ENCODE assay signal across 17 cellular contexts in genomic region chr18:50937183-50937582, GRCh38. TPM values are rescaled to one million over a fixed set of nuclear protein-coding genes. Genes with fewer than 3 reads are reported as not detected.
DNase-seq lines count a peak whose midpoint lies in the region; TF ChIP-seq lines count a peak whose summit lies in the region.
"Had no signal": no experiment of that assay in that cellular context is flagged by ENCODE, and none has a peak within 500 bp of the region (broad histone marks: within the 10 kb centered on the region; RNA-seq: fewer than 3 reads in every experiment).

No MANE protein-coding gene starts in this region.

- H3K4me1 Mint-ChIP-seq in T-helper 2 cell treated with Interferon-gamma antibody and Interleukin-4, amounts not matched to agents 5 μg/mL and 100 μg/mL, for 36 hours (ENCODE audit: low read depth): peaks cover 12% of the 10 kb centered on the region
- H3K4me1 Mint-ChIP-seq in MCF 10A (ENCODE audit: insufficient read depth, unreplicated experiment): no peaks in the 10 kb centered on the region
- H3K4me1 Mint-ChIP-seq in dendritic cell treated with granulocyte-macrophage colony-stimulating factor and Interleukin-4, amounts not matched to agents 40 ng/mL and 50 ng/mL, for 4 days (ENCODE audit: low read depth): peaks cover 22% of the 10 kb centered on the region
- H3K4me1 Mint-ChIP-seq in type B pancreatic cell (ENCODE audit: unreplicated experiment): no peaks in the 10 kb centered on the region
- H3K4me1 Mint-ChIP-seq in activated CD4-positive, alpha-beta memory T cell treated with anti-CD3 and anti-CD28 coated beads, Interleukin-2, amount 10 ng/mL, durations not matched to agents 7 days and 5 days: peaks cover 2% of the 10 kb centered on the region

- peak overlapping the region; percentile 60 for H3K27ac Mint-ChIP-seq in T-helper 2 cell treated with Interferon-gamma antibody and Interleukin-4, amounts not matched to agents 5 μg/mL and 100 μg/mL, for 36 hours
- peak overlapping the region; percentile 9 for H3K27ac Mint-ChIP-seq in MCF 10A (ENCODE audit: low read depth, unreplicated experiment)
- peak overlapping the region; percentile 41 for H3K27ac Mint-ChIP-seq in dendritic cell treated with granulocyte-macrophage colony-stimulating factor and Interleukin-4, amounts not matched to agents 40 ng/mL and 50 ng/mL, for 4 days
- peak overlapping the region; percentile 14 for H3K27ac Mint-ChIP-seq in type B pancreatic cell
- no peak overlapping the region for H3K27ac Mint-ChIP-seq in activated CD4-positive, alpha-beta memory T cell treated with anti-CD3 and anti-CD28 coated beads, Interleukin-2, amount 10 ng/mL, durations not matched to agents 7 days and 5 days

- H3K27me3 Mint-ChIP-seq in T-helper 2 cell treated with Interferon-gamma antibody and Interleukin-4, amounts not matched to agents 5 μg/mL and 100 μg/mL, for 36 hours (ENCODE audit: low read depth): no peaks in the 10 kb centered on the region
- no peaks in the 10 kb centered on the region for H3K27me3 Mint-ChIP-seq in MCF 10A (ENCODE audit: insufficient read depth, unreplicated experiment)
- H3K27me3 Mint-ChIP-seq in dendritic cell treated with granulocyte-macrophage colony-stimulating factor and Interleukin-4, amounts not matched to agents 40 ng/mL and 50 ng/mL, for 4 days: no peaks in the 10 kb centered on the region
- no peaks in the 10 kb centered on the region for H3K27me3 Mint-ChIP-seq in type B pancreatic cell
- no peaks in the 10 kb centered on the region for H3K27me3 Mint-ChIP-seq in activated CD4-positive, alpha-beta memory T cell treated with anti-CD3 and anti-CD28 coated beads, Interleukin-2, amount 10 ng/mL, durations not matched to agents 7 days and 5 days

- DNase-seq in T-helper 2 cell treated with Interferon-gamma antibody and Interleukin-4, amounts not matched to agents 5 μg/mL and 100 μg/mL, for 36 hours (ENCODE audit: low spot score): no peak
- DNase-seq in T-helper 2 cell: no peak
- DNase-seq in MCF 10A (ENCODE audit: unreplicated experiment): no peak
- DNase-seq in breast epithelium (ENCODE audit: low spot score in 2 of 2): no peak
- DNase-seq in type B pancreatic cell (ENCODE audit: extremely low spot score, unreplicated experiment): no peak
- DNase-seq in activated CD8-positive, alpha-beta memory T cell treated with anti-CD3 and anti-CD28 coated beads, Interleukin-2, amount 50 U/mL, for 4 hours: no peak
- no peak for DNase-seq in activated CD4-positive, alpha-beta memory T cell treated with anti-CD3 and anti-CD28 coated beads, Interleukin-2, amount 10 ng/mL, durations not matched to agents 7 days and 5 days
- DNase-seq: DMS 273 treated with DMSO at 0.1 percent for 48 hours, GDM1, GM23248, NCI-H1417, NCI-H187 treated with DMSO at 0.1 percent for 48 hours, NCI-H446, NCI-H69 had no signal

- POLR2A ChIA-PET in MCF 10A (lab: Yijun Ruan, JAX): interaction anchor here (0.7 to 1.5 kb wide), 3 partner anchors 18 to 118 kb away, joined by 3 read pairs; partner anchors contain the start of gene ELAC1
- POLR2A ChIA-PET in activated CD4-positive, alpha-beta memory T cell treated with anti-CD3 and anti-CD28 coated beads, Interleukin-2, amount 10 ng/mL, durations not matched to agents 7 days and 5 days (lab: Charles Lee): no interaction called here

- H3K27me3 ChIP-seq in breast epithelium: no peaks in the 10 kb centered on the region

- CTCF ChIA-PET in MCF 10A (lab: Yijun Ruan, JAX): interaction anchor here (1.4 kb wide), 1 partner anchor 114 kb away, joined by 3 read pairs; no protein-coding TSS in a partner anchor
- CTCF ChIA-PET in activated CD4-positive, alpha-beta memory T cell treated with anti-CD3 and anti-CD28 coated beads, Interleukin-2, amount 10 ng/mL, durations not matched to agents 7 days and 5 days (lab: Charles Lee): no interaction called here

- peaks cover 39% of the 10 kb centered on the region for H3K36me3 Mint-ChIP-seq in T-helper 2 cell treated with Interferon-gamma antibody and Interleukin-4, amounts not matched to agents 5 μg/mL and 100 μg/mL, for 36 hours (ENCODE audit: low read depth)
- peaks cover 42% of the 10 kb centered on the region for H3K36me3 Mint-ChIP-seq in MCF 10A (ENCODE audit: insufficient read depth, unreplicated experiment)
- H3K36me3 Mint-ChIP-seq in dendritic cell treated with granulocyte-macrophage colony-stimulating factor and Interleukin-4, amounts not matched to agents 40 ng/mL and 50 ng/mL, for 4 days (ENCODE audit: low read depth): peaks cover 74% of the 10 kb centered on the region
- H3K36me3 Mint-ChIP-seq in type B pancreatic cell: peaks cover 6% of the 10 kb centered on the region
- peaks cover 39% of the 10 kb centered on the region for H3K36me3 Mint-ChIP-seq in activated CD4-positive, alpha-beta memory T cell treated with anti-CD3 and anti-CD28 coated beads, Interleukin-2, amount 10 ng/mL, durations not matched to agents 7 days and 5 days (ENCODE audit: low read depth)

- no peaks in the 10 kb centered on the region for H3K4me1 ChIP-seq in breast epithelium

- H3K9me3 ChIP-seq in breast epithelium: no peaks in the 10 kb centered on the region

- H3K4me3 Mint-ChIP-seq in T-helper 2 cell treated with Interferon-gamma antibody and Interleukin-4, amounts not matched to agents 5 μg/mL and 100 μg/mL, for 36 hours: no peak overlapping the region
- H3K4me3 Mint-ChIP-seq in MCF 10A (ENCODE audit: unreplicated experiment) (no peak overlapping the region), type B pancreatic cell (no peak overlapping the region)
- no peak overlapping the region for H3K4me3 Mint-ChIP-seq in dendritic cell treated with granulocyte-macrophage colony-stimulating factor and Interleukin-4, amounts not matched to agents 40 ng/mL and 50 ng/mL, for 4 days
- no peak overlapping the region for H3K4me3 Mint-ChIP-seq in activated CD4-positive, alpha-beta memory T cell treated with anti-CD3 and anti-CD28 coated beads, Interleukin-2, amount 10 ng/mL, durations not matched to agents 7 days and 5 days

- BruUV-seq in MCF 10A (replicated peaks; lab: Mats Ljungman, UMichigan): no TSS peak

- TF ChIP-seq POLR2A in breast epithelium (IDR thresholded peaks at IDR 0.05): no peak

- H3K4me3 ChIP-seq in breast epithelium: no peak overlapping the region
- H3K4me3 ChIP-seq: GM12878, GM23248 had no signal

- intact Hi-C loops in MCF 10A (cut with micrococcal nuclease): no loop called here
- intact Hi-C loops in breast epithelium (cut with DNase I; ENCODE audit: low total_unique reads): no loop called here
- intact Hi-C loops in dendritic cell treated with granulocyte-macrophage colony-stimulating factor and Interleukin-4, amounts not matched to agents 40 ng/mL and 50 ng/mL, for 4 days (cut with micrococcal nuclease): no loop called here

- no peaks in the 10 kb centered on the region for H3K9me3 Mint-ChIP-seq in T-helper 2 cell treated with Interferon-gamma antibody and Interleukin-4, amounts not matched to agents 5 μg/mL and 100 μg/mL, for 36 hours
- H3K9me3 Mint-ChIP-seq in MCF 10A (ENCODE audit: unreplicated experiment) (no peaks in the 10 kb centered on the region), type B pancreatic cell (no peaks in the 10 kb centered on the region)
- H3K9me3 Mint-ChIP-seq in dendritic cell treated with granulocyte-macrophage colony-stimulating factor and Interleukin-4, amounts not matched to agents 40 ng/mL and 50 ng/mL, for 4 days: no peaks in the 10 kb centered on the region
- H3K9me3 Mint-ChIP-seq in activated CD4-positive, alpha-beta memory T cell treated with anti-CD3 and anti-CD28 coated beads, Interleukin-2, amount 10 ng/mL, durations not matched to agents 7 days and 5 days: no peaks in the 10 kb centered on the region

- H3K36me3 ChIP-seq in breast epithelium: no peaks in the 10 kb centered on the region

- TF ChIP-seq CTCF in MCF 10A (IDR thresholded peaks at IDR 0.05; ENCODE audit: unreplicated experiment): no peak
- no peak for TF ChIP-seq CTCF in breast epithelium (IDR thresholded peaks at IDR 0.05)
- TF ChIP-seq CTCF in type B pancreatic cell (conservative IDR thresholded peaks at IDR 0.05): no peak

- no peak overlapping the region for H3K27ac ChIP-seq in breast epithelium
- H3K27ac ChIP-seq: 22Rv1, GM23248 had no signal

RNA-seq across cellular contexts. Expression of gene ELAC1, which starts 30.7 kb away (rescaled TPM):
- 10.8 and 14.0 TPM in 2 replicates for total RNA-seq in MCF 10A (2022)
- 1 to 10 TPM; 4.8 to 6.9 (median 5.8) TPM for total RNA-seq in breast epithelium
- 7.4 and 13.9 TPM in 2 replicates for total RNA-seq in type B pancreatic cell (ENCODE audit: low replicate concordance)
- 1 to 10 TPM; 5.9 to 7.3 TPM for total RNA-seq in activated CD4-positive, alpha-beta memory T cell treated with anti-CD3 and anti-CD28 coated beads, Interleukin-2, amount 10 ng/mL, durations not matched to agents 7 days and 5 days

RNA-seq across cellular contexts. Expression of gene ME2, which starts 58.3 kb away (rescaled TPM):
- total RNA-seq in MCF 10A (2022) (64.8 and 67.2 TPM in 2 replicates), breast epithelium (10 to 100 TPM; 33.4 to 37.8 (median 37.3) TPM), type B pancreatic cell (ENCODE audit: low replicate concordance) (49.6 and 51.1 TPM in 2 replicates)
- 10 to 100 TPM; 71.8 to 73.6 TPM for total RNA-seq in activated CD4-positive, alpha-beta memory T cell treated with anti-CD3 and anti-CD28 coated beads, Interleukin-2, amount 10 ng/mL, durations not matched to agents 7 days and 5 days
